In the genomic region with DNA sequence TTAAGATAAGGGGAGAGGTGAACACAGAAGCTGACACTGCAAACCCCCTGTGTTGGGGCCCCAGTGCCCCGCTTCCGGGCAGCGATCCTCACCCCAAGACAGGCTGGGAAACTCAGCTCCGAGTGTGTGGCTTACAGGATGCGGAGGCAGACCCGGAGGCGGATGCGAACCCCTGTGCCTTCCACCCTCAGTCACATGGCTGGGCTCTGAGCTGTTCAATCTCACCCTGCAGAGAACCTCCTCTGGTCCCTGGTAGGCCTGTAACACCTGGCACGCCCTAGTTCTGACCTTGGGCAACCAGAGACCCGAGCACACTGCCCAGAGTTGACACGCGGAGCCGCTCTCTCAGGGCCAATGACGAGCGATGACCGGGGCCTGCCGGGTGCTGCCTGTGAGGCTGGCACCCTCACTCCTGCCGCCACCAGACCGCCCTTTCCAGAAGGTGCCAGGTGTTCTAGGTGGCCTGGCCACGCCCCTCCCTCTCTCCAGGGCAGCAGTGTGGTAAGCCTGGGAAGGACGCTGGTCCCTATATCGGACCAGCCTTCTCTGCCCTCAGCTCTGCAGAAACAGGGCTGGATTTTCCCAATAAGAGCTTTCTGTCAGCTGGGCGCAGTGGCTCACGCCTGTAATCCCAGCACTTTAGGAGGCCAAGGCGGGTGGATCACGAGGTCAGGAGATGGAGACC, we compare ENCODE assay signal across 13 cellular contexts.
"Had no signal": no experiment of that assay in that cellular context is flagged by ENCODE, and none has a peak within 500 bp of the region (broad histone marks: within the 10 kb centered on the region; RNA-seq: fewer than 3 reads in every experiment).

No MANE protein-coding gene starts in this region.

- H3K36me3 ChIP-seq: neural progenitor cell, SJCRH30 had no signal

- H3K27ac ChIP-seq: brain microvascular endothelial cell, esophagus squamous epithelium, neural progenitor cell, parathyroid adenoma, SJCRH30 had no signal

- DNase-seq: activated CD4-positive, alpha-beta T cell treated with anti-CD3 and anti-CD28 coated beads for 1 hour; activated CD4-positive, alpha-beta T cell treated with anti-CD3 and anti-CD28 coated beads, Interleukin-2, amount 50 U/mL, for 48 hours; brain microvascular endothelial cell; esophagus squamous epithelium; glutamatergic neuron; retina; SJCRH30; stimulated activated CD4-positive, alpha-beta T cell treated with anti-CD3 and anti-CD28 coated beads, Interleukin-1b, Interleukin-23, amount 100 ng/mL, for 48 hours; stimulated activated naive B cell treated with anti-CD40 and anti-IgM and Interleukin-4, amounts not matched to agents 10 μg/mL and 1 μg/mL and 100 μg/mL, for 72 hours; trophoblast cell had no signal

- H3K4me1 ChIP-seq: esophagus squamous epithelium, neural progenitor cell, parathyroid adenoma, SJCRH30 had no signal

- ATAC-seq: stimulated activated naive B cell treated with anti-CD40 and anti-IgM and Interleukin-4, amounts not matched to agents 10 μg/mL and 1 μg/mL and 100 μg/mL, for 72 hours had no signal

- H3K27me3 ChIP-seq: brain microvascular endothelial cell, esophagus squamous epithelium, neural progenitor cell, SJCRH30 had no signal

- H3K9me3 ChIP-seq: esophagus squamous epithelium, SJCRH30 had no signal

- H3K4me3 ChIP-seq: esophagus squamous epithelium, neural progenitor cell, SJCRH30, smooth muscle cell had no signal
